In genomic region chr19:6034512-6034911, GRCh38 we compare ENCODE assay signal across 25 cellular contexts. TPM values are rescaled to one million over a fixed set of nuclear protein-coding genes. Genes with fewer than 3 reads are reported as not detected.
DNase-seq lines count a peak whose midpoint lies in the region; ATAC-seq and TF ChIP-seq lines count a peak whose summit lies in the region.
"Had no signal": no experiment of that assay in that cellular context is flagged by ENCODE, and none has a peak within 500 bp of the region (broad histone marks: within the 10 kb centered on the region; RNA-seq: fewer than 3 reads in every experiment).

No MANE protein-coding gene starts in this region.

- no peak overlapping the region for H3K14ac ChIP-seq in neuronal stem cell (ENCODE audit: low read length)

- WGBS in neuronal stem cell (ENCODE audit: extremely low coverage in 2 of 2, insufficient read length in 2 of 2, insufficient replicate concordance in 1 of 2), 2 donors, result no CpG with 5 or more reads among the region's 4 CpGs

- H4K8ac ChIP-seq in neuronal stem cell (ENCODE audit: low read depth, low read length), result no peak overlapping the region

- H3K27ac Mint-ChIP-seq in chondrocyte (ENCODE audit: unreplicated experiment), result no peak overlapping the region
- H3K27ac Mint-ChIP-seq in type B pancreatic cell, result no peak overlapping the region
- no peak overlapping the region for H3K27ac Mint-ChIP-seq in activated CD4-positive, alpha-beta T cell treated with anti-CD3 and anti-CD28 coated beads, Interleukin-2, amount 10 ng/mL, durations not matched to agents 7 days and 5 days
- H3K27ac Mint-ChIP-seq: B cell; CD8-positive, alpha-beta T cell had no signal

- H3K4me1 ChIP-seq in neuronal stem cell (ENCODE audit: control insufficient read depth in 2 of 2, insufficient read depth in 1 of 2, low read depth in 1 of 2, low read length in 2 of 2), result no peaks in the 10 kb centered on the region
- H3K4me1 ChIP-seq: Caco-2 had no signal

- H3K4me1 Mint-ChIP-seq in chondrocyte (ENCODE audit: low read depth) (no peaks in the 10 kb centered on the region), type B pancreatic cell (ENCODE audit: unreplicated experiment) (no peaks in the 10 kb centered on the region)
- H3K4me1 Mint-ChIP-seq in activated CD4-positive, alpha-beta T cell treated with anti-CD3 and anti-CD28 coated beads, Interleukin-2, amount 10 ng/mL, durations not matched to agents 7 days and 5 days, result peaks cover 14% of the 10 kb centered on the region

- no peak overlapping the region for H2BK15ac ChIP-seq in neuronal stem cell (ENCODE audit: low read length)

- H3K4me2 ChIP-seq in neuronal stem cell (ENCODE audit: insufficient read depth, low read length, poor library complexity, severe bottlenecking), result no peak overlapping the region
- H3K4me2 ChIP-seq: PC-9 had no signal

- no peak overlapping the region for H2AK5ac ChIP-seq in neuronal stem cell (ENCODE audit: low read depth, low read length)

- no peak overlapping the region for H3K4me3 ChIP-seq in neuronal stem cell (ENCODE audit: low read length in 2 of 2)
- H3K4me3 ChIP-seq: GM12878, PC-9 had no signal

- H3K27ac ChIP-seq in neuronal stem cell (replicated peaks; ENCODE audit: low read length), result no peak overlapping the region
- H3K27ac ChIP-seq: 22Rv1, C4-2B, PC-9 had no signal

- peak overlapping the region; percentile 3 for H3K9ac ChIP-seq in neuronal stem cell (ENCODE audit: low read depth, low read length, poor library complexity)

- H3K4me3 Mint-ChIP-seq in chondrocyte (ENCODE audit: unreplicated experiment) (no peak overlapping the region), type B pancreatic cell (no peak overlapping the region)
- no peak overlapping the region for H3K4me3 Mint-ChIP-seq in activated CD4-positive, alpha-beta T cell treated with anti-CD3 and anti-CD28 coated beads, Interleukin-2, amount 10 ng/mL, durations not matched to agents 7 days and 5 days
- H3K4me3 Mint-ChIP-seq: B cell; CD8-positive, alpha-beta T cell had no signal

- H3K36me3 Mint-ChIP-seq in chondrocyte (ENCODE audit: low read depth) (peaks cover 9% of the 10 kb centered on the region), type B pancreatic cell (peaks cover 9% of the 10 kb centered on the region)
- peaks cover 7% of the 10 kb centered on the region for H3K36me3 Mint-ChIP-seq in activated CD4-positive, alpha-beta T cell treated with anti-CD3 and anti-CD28 coated beads, Interleukin-2, amount 10 ng/mL, durations not matched to agents 7 days and 5 days (ENCODE audit: low read depth)

- POLR2A ChIA-PET in activated CD4-positive, alpha-beta T cell treated with anti-CD3 and anti-CD28 coated beads, Interleukin-2, amount 10 ng/mL, durations not matched to agents 7 days and 5 days (lab: Charles Lee), result interaction anchor here (0.6 kb wide), 1 partner anchor 208 kb away, joined by 3 read pairs; no protein-coding TSS in a partner anchor

- peaks cover 0 to 47% of the 10 kb centered on the region in 2 donors for H3K36me3 ChIP-seq in neuronal stem cell (replicated peaks in 1 of 2; ENCODE audit: control insufficient read depth in 2 of 2, insufficient read depth in 2 of 2, low read length in 2 of 2)

- no peaks in the 10 kb centered on the region for H3K79me1 ChIP-seq in neuronal stem cell (ENCODE audit: low read depth, low read length)

- no peak overlapping the region for H2BK5ac ChIP-seq in neuronal stem cell (ENCODE audit: low read length)

- H3K9me3 Mint-ChIP-seq in chondrocyte (ENCODE audit: low read depth) (peaks cover 7% of the 10 kb centered on the region), type B pancreatic cell (peaks cover 8% of the 10 kb centered on the region)
- no peaks in the 10 kb centered on the region for H3K9me3 Mint-ChIP-seq in activated CD4-positive, alpha-beta T cell treated with anti-CD3 and anti-CD28 coated beads, Interleukin-2, amount 10 ng/mL, durations not matched to agents 7 days and 5 days
- H3K9me3 Mint-ChIP-seq: CD8-positive, alpha-beta T cell had no signal

- CTCF ChIA-PET in activated CD4-positive, alpha-beta T cell treated with anti-CD3 and anti-CD28 coated beads, Interleukin-2, amount 10 ng/mL, durations not matched to agents 7 days and 5 days (lab: Charles Lee), result interaction anchor here (1.4 to 1.6 kb wide), 2 partner anchors 12 to 231 kb away, joined by 4 to 5 read pairs; no protein-coding TSS in a partner anchor

- H3K18ac ChIP-seq in neuronal stem cell (ENCODE audit: low read length), result no peak overlapping the region

- no peak for ATAC-seq in GM18519 (IDR thresholded peaks at IDR 0.05; ENCODE audit: low FRiP score, unreplicated experiment)
- ATAC-seq: CD8-positive, alpha-beta T cell; GM12878; Right ventricle myocardium inferior had no signal

- H2BK12ac ChIP-seq in neuronal stem cell (ENCODE audit: low read length), result no peak overlapping the region

- H3K4ac ChIP-seq in neuronal stem cell (ENCODE audit: low read length), result no peak overlapping the region

- H4K91ac ChIP-seq in neuronal stem cell (ENCODE audit: low read depth, low read length, poor library complexity), result no peak overlapping the region

- peaks cover 0 to 8% of the 10 kb centered on the region in 2 donors for H3K9me3 ChIP-seq in neuronal stem cell (replicated peaks in 1 of 2; ENCODE audit: control insufficient read depth in 2 of 2, insufficient read depth in 1 of 2, low read depth in 1 of 2, low read length in 2 of 2)
- H3K9me3 ChIP-seq: Caco-2 had no signal

- no peak overlapping the region for H2BK120ac ChIP-seq in neuronal stem cell (ENCODE audit: low read depth, low read length)

- TF ChIP-seq CTCF in chondrocyte (IDR thresholded peaks at IDR 0.05), result no peak
- TF ChIP-seq CTCF in type B pancreatic cell (conservative IDR thresholded peaks at IDR 0.05), result no peak

- no peak overlapping the region for H3K23ac ChIP-seq in neuronal stem cell (ENCODE audit: low read depth, low read length, poor library complexity)

- H3K27me3 Mint-ChIP-seq in chondrocyte (ENCODE audit: low read depth), result no peaks in the 10 kb centered on the region
- no peaks in the 10 kb centered on the region for H3K27me3 Mint-ChIP-seq in type B pancreatic cell
- no peaks in the 10 kb centered on the region for H3K27me3 Mint-ChIP-seq in activated CD4-positive, alpha-beta T cell treated with anti-CD3 and anti-CD28 coated beads, Interleukin-2, amount 10 ng/mL, durations not matched to agents 7 days and 5 days
- H3K27me3 Mint-ChIP-seq: B cell had no signal

- DNase-seq in activated CD8-positive, alpha-beta memory T cell treated with anti-CD3 and anti-CD28 coated beads for 24 hours, result peak; percentile 17
- no peak for DNase-seq in activated CD8-positive, alpha-beta memory T cell treated with anti-CD3 and anti-CD28 coated beads, Interleukin-2, amount 50 U/mL, for 4 hours
- DNase-seq in chondrocyte (ENCODE audit: low spot score) (peak; percentile 11), neuronal stem cell (ENCODE audit: low spot score) (no peak), type B pancreatic cell (ENCODE audit: extremely low spot score, unreplicated experiment) (peak; percentile 25), GOT3 (lab: John Stamatoyannopoulos, UW) (no peak)
- DNase-seq in activated CD4-positive, alpha-beta T cell treated with anti-CD3 and anti-CD28 coated beads, Interleukin-2, amount 10 ng/mL, durations not matched to agents 7 days and 5 days, result no peak
- DNase-seq: Caco-2, DMS79, EL, GDM1, NCI-H1048, NCI-H1417, NCI-H1694 treated with DMSO at 0.1 percent for 48 hours, NCI-H2081, NCI-H2227 treated with DMSO at 0.1 percent for 48 hours, NCI-H526 treated with DMSO at 0.1 percent for 48 hours, PC-9 had no signal

- no peaks in the 10 kb centered on the region for H3K27me3 ChIP-seq in neuronal stem cell (ENCODE audit: control insufficient read depth in 3 of 3, insufficient read depth in 3 of 3, low read depth in 1 of 3, low read length in 3 of 3)

- no peak overlapping the region for H2AFZ ChIP-seq in neuronal stem cell (ENCODE audit: low read length)
- H2AFZ ChIP-seq: PC-9 had no signal

RNA-seq across cellular contexts. Expression of gene RANBP3, which starts 56.6 kb away (rescaled TPM):
- total RNA-seq in chondrocyte, result 53.5 to 65.5 TPM (median 57.7 TPM) in 3 replicates
- 112 TPM for polyA plus RNA-seq in neuronal stem cell (2013, experiment 1 of 2)
- polyA plus RNA-seq in neuronal stem cell (2013, experiment 2 of 2), result 111 TPM
- total RNA-seq in type B pancreatic cell (ENCODE audit: low replicate concordance), result 75.5 and 92.4 TPM in 2 replicates
- 10 to 100 TPM; 97.4 to 98.0 TPM for total RNA-seq in activated CD4-positive, alpha-beta T cell treated with anti-CD3 and anti-CD28 coated beads, Interleukin-2, amount 10 ng/mL, durations not matched to agents 7 days and 5 days

Comparison
In these comparisons a context has a peak if more than half of its experiments do, and no peak if none do; other contexts are left out.
1. DNase-seq: peak in activated CD8-positive, alpha-beta memory T cell treated with anti-CD3 and anti-CD28 coated beads for 24 hours (single experiment), chondrocyte (single experiment) and type B pancreatic cell (single experiment); none in activated CD8-positive, alpha-beta memory T cell treated with anti-CD3 and anti-CD28 coated beads, Interleukin-2, amount 50 U/mL, for 4 hours (single experiment), neuronal stem cell (single experiment), GOT3 (single experiment) and activated CD4-positive, alpha-beta T cell treated with anti-CD3 and anti-CD28 coated beads, Interleukin-2, amount 10 ng/mL, durations not matched to agents 7 days and 5 days (single experiment).